Comparison of ENCODE assay signal across 1 cellular context in the genomic region with DNA sequence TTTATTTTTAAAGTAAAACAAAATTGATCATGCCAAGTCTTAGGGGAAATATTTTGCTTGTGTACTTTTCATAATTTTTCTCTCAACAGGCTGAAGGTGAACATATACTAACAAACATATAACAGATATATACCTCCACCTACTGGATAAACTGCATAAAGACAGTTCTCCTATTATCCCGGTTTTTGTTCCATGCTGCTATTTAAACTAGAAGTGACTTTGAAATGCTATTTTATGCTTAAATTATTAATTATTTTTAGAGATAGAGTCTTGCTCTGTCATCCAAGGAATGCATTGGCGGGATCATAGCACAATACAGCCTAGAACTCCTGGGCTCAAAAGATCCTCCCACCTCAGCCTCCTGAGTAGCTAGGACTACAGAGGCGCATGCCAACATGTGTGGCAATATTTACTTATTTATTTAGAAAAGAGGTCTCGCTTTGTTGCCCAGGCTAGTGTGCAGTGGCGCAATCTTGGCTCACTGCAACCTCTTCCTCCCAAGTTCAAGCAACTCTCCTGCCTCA.
TF ChIP-seq lines count a peak whose summit lies in the region.

No MANE protein-coding gene starts in this region.

TF ChIP-seq in HepG2, 621 proteins besides CTCF, POLR2A, EP300 and RAD21 (continued from another document and continues in another):
- TF ChIP-seq, protein P1, sequence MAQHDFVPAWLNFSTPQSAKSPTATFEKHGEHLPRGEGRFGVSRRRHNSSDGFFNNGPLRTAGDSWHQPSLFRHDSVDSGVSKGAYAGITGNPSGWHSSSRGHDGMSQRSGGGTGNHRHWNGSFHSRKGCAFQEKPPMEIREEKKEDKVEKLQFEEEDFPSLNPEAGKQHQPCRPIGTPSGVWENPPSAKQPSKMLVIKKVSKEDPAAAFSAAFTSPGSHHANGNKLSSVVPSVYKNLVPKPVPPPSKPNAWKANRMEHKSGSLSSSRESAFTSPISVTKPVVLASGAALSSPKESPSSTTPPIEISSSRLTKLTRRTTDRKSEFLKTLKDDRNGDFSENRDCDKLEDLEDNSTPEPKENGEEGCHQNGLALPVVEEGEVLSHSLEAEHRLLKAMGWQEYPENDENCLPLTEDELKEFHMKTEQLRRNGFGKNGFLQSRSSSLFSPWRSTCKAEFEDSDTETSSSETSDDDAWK (CRISPR knock-in tag; IDR thresholded peaks at IDR 0.05) = no peak
- TF ChIP-seq RFX5 (IDR thresholded peaks at IDR 0.05; ENCODE audit: low read depth, low read length) = no peak
- 0 out of 2 replicates have a peak, but pooled peaks have one; percentile 37 for TF ChIP-seq NFIC (IDR thresholded peaks at IDR 0.05; ENCODE audit: low read length)
- TF ChIP-seq ZNF883 (CRISPR knock-in tag; IDR thresholded peaks at IDR 0.05; ENCODE audit: not compliant biosample characterization) = no peak
- TF ChIP-seq ZBTB7A (CRISPR knock-in tag; IDR thresholded peaks at IDR 0.05) = no peak
- TF ChIP-seq ZNF775 (CRISPR knock-in tag; IDR thresholded peaks at IDR 0.05; ENCODE audit: borderline replicate concordance) = no peak
- peak; percentile 47; the same call in 1 of the 2 replicates for TF ChIP-seq RXRA (CRISPR knock-in tag; IDR thresholded peaks at IDR 0.05)
- no peak for TF ChIP-seq ZNF572 (CRISPR knock-in tag; IDR thresholded peaks at IDR 0.05)
- no peak for TF ChIP-seq ZNF792 (CRISPR knock-in tag; IDR thresholded peaks at IDR 0.05)
- TF ChIP-seq SALL2 (CRISPR knock-in tag; IDR thresholded peaks at IDR 0.05) = peak; percentile 71; the same call in 1 of the 2 replicates
- TF ChIP-seq DR1 (CRISPR knock-in tag; IDR thresholded peaks at IDR 0.05) = no peak
- TF ChIP-seq JUNB (CRISPR knock-in tag; IDR thresholded peaks at IDR 0.05; ENCODE audit: borderline replicate concordance) = no peak
- no peak for TF ChIP-seq FOXK2 (IDR thresholded peaks at IDR 0.05)
- TF ChIP-seq, protein P2, sequence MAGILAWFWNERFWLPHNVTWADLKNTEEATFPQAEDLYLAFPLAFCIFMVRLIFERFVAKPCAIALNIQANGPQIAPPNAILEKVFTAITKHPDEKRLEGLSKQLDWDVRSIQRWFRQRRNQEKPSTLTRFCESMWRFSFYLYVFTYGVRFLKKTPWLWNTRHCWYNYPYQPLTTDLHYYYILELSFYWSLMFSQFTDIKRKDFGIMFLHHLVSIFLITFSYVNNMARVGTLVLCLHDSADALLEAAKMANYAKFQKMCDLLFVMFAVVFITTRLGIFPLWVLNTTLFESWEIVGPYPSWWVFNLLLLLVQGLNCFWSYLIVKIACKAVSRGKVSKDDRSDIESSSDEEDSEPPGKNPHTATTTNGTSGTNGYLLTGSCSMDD (CRISPR knock-in tag; IDR thresholded peaks at IDR 0.05) = no peak
- TF ChIP-seq SMAD3 (CRISPR knock-in tag; IDR thresholded peaks at IDR 0.05) = peak; percentile 77; the same call in 1 of the 2 replicates
- TF ChIP-seq ZFP62 (CRISPR knock-in tag; IDR thresholded peaks at IDR 0.05) = no peak
- no peak for TF ChIP-seq MTA3 (CRISPR knock-in tag; IDR thresholded peaks at IDR 0.05)
- TF ChIP-seq KLF16 (CRISPR knock-in tag; IDR thresholded peaks at IDR 0.05) = peak in 1 of 2 experiments; percentile 78; a peak in 1 of 4 replicates
- peak; percentile 31; the same call in 1 of the 2 replicates for TF ChIP-seq ERF (CRISPR knock-in tag; IDR thresholded peaks at IDR 0.05)
- no peak for TF ChIP-seq ZNF34 (CRISPR knock-in tag; IDR thresholded peaks at IDR 0.05; ENCODE audit: borderline replicate concordance)
- TF ChIP-seq, protein P3, sequence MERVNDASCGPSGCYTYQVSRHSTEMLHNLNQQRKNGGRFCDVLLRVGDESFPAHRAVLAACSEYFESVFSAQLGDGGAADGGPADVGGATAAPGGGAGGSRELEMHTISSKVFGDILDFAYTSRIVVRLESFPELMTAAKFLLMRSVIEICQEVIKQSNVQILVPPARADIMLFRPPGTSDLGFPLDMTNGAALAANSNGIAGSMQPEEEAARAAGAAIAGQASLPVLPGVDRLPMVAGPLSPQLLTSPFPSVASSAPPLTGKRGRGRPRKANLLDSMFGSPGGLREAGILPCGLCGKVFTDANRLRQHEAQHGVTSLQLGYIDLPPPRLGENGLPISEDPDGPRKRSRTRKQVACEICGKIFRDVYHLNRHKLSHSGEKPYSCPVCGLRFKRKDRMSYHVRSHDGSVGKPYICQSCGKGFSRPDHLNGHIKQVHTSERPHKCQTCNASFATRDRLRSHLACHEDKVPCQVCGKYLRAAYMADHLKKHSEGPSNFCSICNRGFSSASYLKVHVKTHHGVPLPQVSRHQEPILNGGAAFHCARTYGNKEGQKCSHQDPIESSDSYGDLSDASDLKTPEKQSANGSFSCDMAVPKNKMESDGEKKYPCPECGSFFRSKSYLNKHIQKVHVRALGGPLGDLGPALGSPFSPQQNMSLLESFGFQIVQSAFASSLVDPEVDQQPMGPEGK (CRISPR knock-in tag; IDR thresholded peaks at IDR 0.05) = 0 out of 2 replicates have a peak, but pooled peaks have one; percentile 20
- TF ChIP-seq PCBP1 (IDR thresholded peaks at IDR 0.05; ENCODE audit: borderline replicate concordance, low read depth, low read length) = no peak
- no peak for TF ChIP-seq ZNF670 (CRISPR knock-in tag; IDR thresholded peaks at IDR 0.05; ENCODE audit: borderline replicate concordance)
- no peak for TF ChIP-seq ZNF138 (CRISPR knock-in tag; IDR thresholded peaks at IDR 0.05; ENCODE audit: low read depth)
- 0 out of 2 replicates have a peak, but pooled peaks have one; percentile 18 for TF ChIP-seq PPARG (CRISPR knock-in tag; conservative IDR thresholded peaks at IDR 0.05)
- TF ChIP-seq, protein P4, sequence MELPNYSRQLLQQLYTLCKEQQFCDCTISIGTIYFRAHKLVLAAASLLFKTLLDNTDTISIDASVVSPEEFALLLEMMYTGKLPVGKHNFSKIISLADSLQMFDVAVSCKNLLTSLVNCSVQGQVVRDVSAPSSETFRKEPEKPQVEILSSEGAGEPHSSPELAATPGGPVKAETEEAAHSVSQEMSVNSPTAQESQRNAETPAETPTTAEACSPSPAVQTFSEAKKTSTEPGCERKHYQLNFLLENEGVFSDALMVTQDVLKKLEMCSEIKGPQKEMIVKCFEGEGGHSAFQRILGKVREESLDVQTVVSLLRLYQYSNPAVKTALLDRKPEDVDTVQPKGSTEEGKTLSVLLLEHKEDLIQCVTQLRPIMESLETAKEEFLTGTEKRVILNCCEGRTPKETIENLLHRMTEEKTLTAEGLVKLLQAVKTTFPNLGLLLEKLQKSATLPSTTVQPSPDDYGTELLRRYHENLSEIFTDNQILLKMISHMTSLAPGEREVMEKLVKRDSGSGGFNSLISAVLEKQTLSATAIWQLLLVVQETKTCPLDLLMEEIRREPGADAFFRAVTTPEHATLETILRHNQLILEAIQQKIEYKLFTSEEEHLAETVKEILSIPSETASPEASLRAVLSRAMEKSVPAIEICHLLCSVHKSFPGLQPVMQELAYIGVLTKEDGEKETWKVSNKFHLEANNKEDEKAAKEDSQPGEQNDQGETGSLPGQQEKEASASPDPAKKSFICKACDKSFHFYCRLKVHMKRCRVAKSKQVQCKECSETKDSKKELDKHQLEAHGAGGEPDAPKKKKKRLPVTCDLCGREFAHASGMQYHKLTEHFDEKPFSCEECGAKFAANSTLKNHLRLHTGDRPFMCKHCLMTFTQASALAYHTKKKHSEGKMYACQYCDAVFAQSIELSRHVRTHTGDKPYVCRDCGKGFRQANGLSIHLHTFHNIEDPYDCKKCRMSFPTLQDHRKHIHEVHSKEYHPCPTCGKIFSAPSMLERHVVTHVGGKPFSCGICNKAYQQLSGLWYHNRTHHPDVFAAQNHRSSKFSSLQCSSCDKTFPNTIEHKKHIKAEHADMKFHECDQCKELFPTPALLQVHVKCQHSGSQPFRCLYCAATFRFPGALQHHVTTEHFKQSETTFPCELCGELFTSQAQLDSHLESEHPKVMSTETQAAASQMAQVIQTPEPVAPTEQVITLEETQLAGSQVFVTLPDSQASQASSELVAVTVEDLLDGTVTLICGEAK (IDR thresholded peaks at IDR 0.05) = no peak
- TF ChIP-seq, protein P4 (CRISPR knock-in tag; IDR thresholded peaks at IDR 0.05) = peak; percentile 49; the same call in 1 of the 2 replicates
- no peak for TF ChIP-seq ZNF557 (CRISPR knock-in tag; IDR thresholded peaks at IDR 0.05)
- no peak for TF ChIP-seq ZNF234 (CRISPR knock-in tag; conservative IDR thresholded peaks at IDR 0.05)
- TF ChIP-seq NFE2 (CRISPR knock-in tag; IDR thresholded peaks at IDR 0.05) = no peak
- TF ChIP-seq NFIB (CRISPR knock-in tag; IDR thresholded peaks at IDR 0.05; ENCODE audit: borderline replicate concordance) = no peak
- TF ChIP-seq ZNF577 (CRISPR knock-in tag; IDR thresholded peaks at IDR 0.05; ENCODE audit: borderline replicate concordance, low read depth) = no peak
- no peak for TF ChIP-seq TCF7L2 (IDR thresholded peaks at IDR 0.05; ENCODE audit: low read depth, low read length)
- TF ChIP-seq RFXAP (CRISPR knock-in tag; IDR thresholded peaks at IDR 0.05; ENCODE audit: borderline replicate concordance) = peak; percentile 63; the same call in 1 of the 2 replicates
- no peak for TF ChIP-seq BRCA1 (CRISPR knock-in tag; IDR thresholded peaks at IDR 0.05)
- TF ChIP-seq DMAP1 (CRISPR knock-in tag; IDR thresholded peaks at IDR 0.05) = no peak
- no peak for TF ChIP-seq CENPT (CRISPR knock-in tag; IDR thresholded peaks at IDR 0.05; ENCODE audit: low read depth)
- TF ChIP-seq ZNF136 (CRISPR knock-in tag; IDR thresholded peaks at IDR 0.05; ENCODE audit: low read depth) = no peak
- TF ChIP-seq, protein P5, sequence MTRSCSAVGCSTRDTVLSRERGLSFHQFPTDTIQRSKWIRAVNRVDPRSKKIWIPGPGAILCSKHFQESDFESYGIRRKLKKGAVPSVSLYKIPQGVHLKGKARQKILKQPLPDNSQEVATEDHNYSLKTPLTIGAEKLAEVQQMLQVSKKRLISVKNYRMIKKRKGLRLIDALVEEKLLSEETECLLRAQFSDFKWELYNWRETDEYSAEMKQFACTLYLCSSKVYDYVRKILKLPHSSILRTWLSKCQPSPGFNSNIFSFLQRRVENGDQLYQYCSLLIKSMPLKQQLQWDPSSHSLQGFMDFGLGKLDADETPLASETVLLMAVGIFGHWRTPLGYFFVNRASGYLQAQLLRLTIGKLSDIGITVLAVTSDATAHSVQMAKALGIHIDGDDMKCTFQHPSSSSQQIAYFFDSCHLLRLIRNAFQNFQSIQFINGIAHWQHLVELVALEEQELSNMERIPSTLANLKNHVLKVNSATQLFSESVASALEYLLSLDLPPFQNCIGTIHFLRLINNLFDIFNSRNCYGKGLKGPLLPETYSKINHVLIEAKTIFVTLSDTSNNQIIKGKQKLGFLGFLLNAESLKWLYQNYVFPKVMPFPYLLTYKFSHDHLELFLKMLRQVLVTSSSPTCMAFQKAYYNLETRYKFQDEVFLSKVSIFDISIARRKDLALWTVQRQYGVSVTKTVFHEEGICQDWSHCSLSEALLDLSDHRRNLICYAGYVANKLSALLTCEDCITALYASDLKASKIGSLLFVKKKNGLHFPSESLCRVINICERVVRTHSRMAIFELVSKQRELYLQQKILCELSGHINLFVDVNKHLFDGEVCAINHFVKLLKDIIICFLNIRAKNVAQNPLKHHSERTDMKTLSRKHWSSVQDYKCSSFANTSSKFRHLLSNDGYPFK (CRISPR knock-in tag; IDR thresholded peaks at IDR 0.05; ENCODE audit: borderline replicate concordance) = no peak
- TF ChIP-seq, protein P6, sequence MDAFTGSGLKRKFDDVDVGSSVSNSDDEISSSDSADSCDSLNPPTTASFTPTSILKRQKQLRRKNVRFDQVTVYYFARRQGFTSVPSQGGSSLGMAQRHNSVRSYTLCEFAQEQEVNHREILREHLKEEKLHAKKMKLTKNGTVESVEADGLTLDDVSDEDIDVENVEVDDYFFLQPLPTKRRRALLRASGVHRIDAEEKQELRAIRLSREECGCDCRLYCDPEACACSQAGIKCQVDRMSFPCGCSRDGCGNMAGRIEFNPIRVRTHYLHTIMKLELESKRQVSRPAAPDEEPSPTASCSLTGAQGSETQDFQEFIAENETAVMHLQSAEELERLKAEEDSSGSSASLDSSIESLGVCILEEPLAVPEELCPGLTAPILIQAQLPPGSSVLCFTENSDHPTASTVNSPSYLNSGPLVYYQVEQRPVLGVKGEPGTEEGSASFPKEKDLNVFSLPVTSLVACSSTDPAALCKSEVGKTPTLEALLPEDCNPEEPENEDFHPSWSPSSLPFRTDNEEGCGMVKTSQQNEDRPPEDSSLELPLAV (CRISPR knock-in tag; conservative IDR thresholded peaks at IDR 0.05; ENCODE audit: low read depth) = no peak
- TF ChIP-seq LCORL (IDR thresholded peaks at IDR 0.05) = no peak
- peak; percentile 41; the same call in 1 of the 2 replicates for TF ChIP-seq LCORL (CRISPR knock-in tag; IDR thresholded peaks at IDR 0.05)
- peak; percentile 71; the same call in 1 of the 2 replicates for TF ChIP-seq MIXL1 (CRISPR knock-in tag; IDR thresholded peaks at IDR 0.05)
- TF ChIP-seq RARG (CRISPR knock-in tag; IDR thresholded peaks at IDR 0.05; ENCODE audit: low read depth) = no peak
- TF ChIP-seq ZNF335 (CRISPR knock-in tag; IDR thresholded peaks at IDR 0.05) = no peak
- TF ChIP-seq ZNF605 (CRISPR knock-in tag; IDR thresholded peaks at IDR 0.05) = 0 out of 2 replicates have a peak, but pooled peaks have one; percentile 39
- no peak for TF ChIP-seq SNAI1 (CRISPR knock-in tag; IDR thresholded peaks at IDR 0.05; ENCODE audit: borderline replicate concordance)
